ENCODE assay signal across 32 cellular contexts in genomic region chr7:20748853-20749252, GRCh38. TPM values are rescaled to one million over a fixed set of nuclear protein-coding genes. Genes with fewer than 3 reads are reported as not detected.
"Had no signal": no experiment of that assay in that cellular context is flagged by ENCODE, and none has a peak within 500 bp of the region (broad histone marks: within the 10 kb centered on the region; RNA-seq: fewer than 3 reads in every experiment).

No MANE protein-coding gene starts in this region.

- H3K4me3 ChIP-seq: stomach, suprapubic skin, testis, thoracic aorta, thyroid gland, tibial artery, tibial nerve, transverse colon, upper lobe of left lung, upper lobe of right lung, uterus, vagina had no signal

- ATAC-seq: stimulated activated effector memory CD8-positive, alpha-beta T cell treated with anti-CD3 and anti-CD28 coated beads, Interleukin-12 subunit alpha, Interleukin-12 subunit beta, amount 100 ng/mL, for 72 hours; stimulated activated memory B cell treated with anti-CD40 and anti-IgM and Interleukin-4, amounts not matched to agents 10 μg/mL and 1 μg/mL and 100 μg/mL, for 72 hours; stimulated activated naive B cell treated with anti-CD40 and anti-IgM and Interleukin-4, amounts not matched to agents 10 μg/mL and 1 μg/mL and 100 μg/mL, for 72 hours; stimulated activated naive CD8-positive, alpha-beta T cell treated with anti-CD3 and anti-CD28 coated beads, Interleukin-15, amount 100 ng/mL, for 72 hours; stimulated activated naive CD8-positive, alpha-beta T cell treated with anti-CD3 and anti-CD28 coated beads, Interleukin-15, Interleukin-2, amounts not matched to agents 100 U/mL and 50 U/mL, for 24 hours; upper lobe of right lung had no signal

- H3K4me3 Mint-ChIP-seq: stimulated activated effector memory CD8-positive, alpha-beta T cell treated with anti-CD3 and anti-CD28 coated beads, Interleukin-12 subunit alpha, Interleukin-12 subunit beta, amount 100 ng/mL, for 72 hours; stimulated activated memory B cell treated with anti-CD40 and anti-IgM and Interleukin-4, amounts not matched to agents 10 μg/mL and 1 μg/mL and 100 μg/mL, for 72 hours; stimulated activated naive B cell treated with anti-CD40 and anti-IgM and Interleukin-4, amounts not matched to agents 10 μg/mL and 1 μg/mL and 100 μg/mL, for 72 hours; stimulated activated naive CD8-positive, alpha-beta T cell treated with anti-CD3 and anti-CD28 coated beads, Interleukin-15, amount 100 ng/mL, for 72 hours; stimulated activated naive CD8-positive, alpha-beta T cell treated with anti-CD3 and anti-CD28 coated beads, Interleukin-15, Interleukin-2, amounts not matched to agents 100 ng/mL and 50 ng/mL, for 24 hours; type B pancreatic cell had no signal

- H3K27ac Mint-ChIP-seq: stimulated activated effector memory CD8-positive, alpha-beta T cell treated with anti-CD3 and anti-CD28 coated beads, Interleukin-12 subunit alpha, Interleukin-12 subunit beta, amount 100 ng/mL, for 72 hours; stimulated activated memory B cell treated with anti-CD40 and anti-IgM and Interleukin-4, amounts not matched to agents 10 μg/mL and 1 μg/mL and 100 μg/mL, for 72 hours; stimulated activated naive B cell treated with anti-CD40 and anti-IgM and Interleukin-4, amounts not matched to agents 10 μg/mL and 1 μg/mL and 100 μg/mL, for 72 hours; stimulated activated naive CD8-positive, alpha-beta T cell treated with anti-CD3 and anti-CD28 coated beads, Interleukin-15, amount 100 ng/mL, for 72 hours; stimulated activated naive CD8-positive, alpha-beta T cell treated with anti-CD3 and anti-CD28 coated beads, Interleukin-15, Interleukin-2, amounts not matched to agents 100 ng/mL and 50 ng/mL, for 24 hours; type B pancreatic cell had no signal

- H3K9me3 Mint-ChIP-seq: stimulated activated effector memory CD8-positive, alpha-beta T cell treated with anti-CD3 and anti-CD28 coated beads, Interleukin-12 subunit alpha, Interleukin-12 subunit beta, amount 100 ng/mL, for 72 hours; stimulated activated memory B cell treated with anti-CD40 and anti-IgM and Interleukin-4, amounts not matched to agents 10 μg/mL and 1 μg/mL and 100 μg/mL, for 72 hours; stimulated activated naive B cell treated with anti-CD40 and anti-IgM and Interleukin-4, amounts not matched to agents 10 μg/mL and 1 μg/mL and 100 μg/mL, for 72 hours; stimulated activated naive CD8-positive, alpha-beta T cell treated with anti-CD3 and anti-CD28 coated beads, Interleukin-15, amount 100 ng/mL, for 72 hours; stimulated activated naive CD8-positive, alpha-beta T cell treated with anti-CD3 and anti-CD28 coated beads, Interleukin-15, Interleukin-2, amounts not matched to agents 100 ng/mL and 50 ng/mL, for 24 hours had no signal

- H3K4me1 ChIP-seq: stomach, suprapubic skin, testis, thyroid gland, tibial artery, tibial nerve, transverse colon, upper lobe of left lung, upper lobe of right lung, uterus, vagina had no signal

- H3K27ac ChIP-seq: stomach, suprapubic skin, testis, thoracic aorta, thyroid gland, tibial artery, tibial nerve, transverse colon, upper lobe of left lung, upper lobe of right lung, uterus, vagina had no signal

- H3K36me3 ChIP-seq: stomach, suprapubic skin, thoracic aorta, thyroid gland, tibial artery, tibial nerve, transverse colon, upper lobe of left lung, upper lobe of right lung, uterus, vagina had no signal

- H3K9me3 ChIP-seq: stomach, suprapubic skin, testis, thoracic aorta, thyroid gland, tibial artery, tibial nerve, transverse colon, upper lobe of left lung, upper lobe of right lung, uterus, vagina had no signal

- DNase-seq: stimulated activated CD4-positive, alpha-beta T cell treated with anti-CD3 and anti-CD28 coated beads, Interleukin-2, amount 100 ng/mL, for 48 hours; stimulated activated CD4-positive, alpha-beta T cell treated with anti-CD3 and anti-CD28 coated beads, Interleukin-4, amount 100 ng/mL, for 1 hour; stimulated activated CD4-positive, alpha-beta T cell treated with anti-CD3 and anti-CD28 coated beads, Interleukin-4, amount 100 ng/mL, for 24 hours; stimulated activated CD4-positive, alpha-beta T cell treated with anti-CD3 and anti-CD28 coated beads, Interleukin-4, amount 100 ng/mL, for 4 hours; stimulated activated CD8-positive, alpha-beta memory T cell treated with anti-CD3 and anti-CD28 coated beads, Interleukin-4, amount 100 ng/mL, for 48 hours; stimulated activated naive B cell treated with anti-CD40 and anti-IgM and Interleukin-4, amounts not matched to agents 10 μg/mL and 1 μg/mL and 100 μg/mL, for 72 hours; stimulated activated naive CD4-positive, alpha-beta T cell; stimulated activated naive CD4-positive, alpha-beta T cell treated with Interleukin-2 at 50 U/mL for 16 hours; stimulated activated naive CD8-positive, alpha-beta T cell treated with anti-CD3 and anti-CD28 coated beads, Interleukin-15, amount 100 ng/mL, for 72 hours; stimulated activated naive CD8-positive, alpha-beta T cell treated with anti-CD3 and anti-CD28 coated beads, Interleukin-15, Interleukin-2, amounts not matched to agents 100 U/mL and 50 U/mL, for 24 hours; stomach; substantia nigra; testis; thyroid gland; tibial artery; transverse colon; trophoblast cell; upper lobe of left lung; upper lobe of right lung; uterus had no signal

- H3K36me3 Mint-ChIP-seq: stimulated activated effector memory CD8-positive, alpha-beta T cell treated with anti-CD3 and anti-CD28 coated beads, Interleukin-12 subunit alpha, Interleukin-12 subunit beta, amount 100 ng/mL, for 72 hours; stimulated activated memory B cell treated with anti-CD40 and anti-IgM and Interleukin-4, amounts not matched to agents 10 μg/mL and 1 μg/mL and 100 μg/mL, for 72 hours; stimulated activated naive B cell treated with anti-CD40 and anti-IgM and Interleukin-4, amounts not matched to agents 10 μg/mL and 1 μg/mL and 100 μg/mL, for 72 hours; type B pancreatic cell had no signal

- H3K4me1 Mint-ChIP-seq: stimulated activated effector memory CD8-positive, alpha-beta T cell treated with anti-CD3 and anti-CD28 coated beads, Interleukin-12 subunit alpha, Interleukin-12 subunit beta, amount 100 ng/mL, for 72 hours; stimulated activated memory B cell treated with anti-CD40 and anti-IgM and Interleukin-4, amounts not matched to agents 10 μg/mL and 1 μg/mL and 100 μg/mL, for 72 hours; stimulated activated naive B cell treated with anti-CD40 and anti-IgM and Interleukin-4, amounts not matched to agents 10 μg/mL and 1 μg/mL and 100 μg/mL, for 72 hours; stimulated activated naive CD8-positive, alpha-beta T cell treated with anti-CD3 and anti-CD28 coated beads, Interleukin-15, amount 100 ng/mL, for 72 hours had no signal

- H3K27me3 ChIP-seq: testis, thyroid gland, tibial artery, tibial nerve, transverse colon, upper lobe of left lung, upper lobe of right lung, uterus, vagina had no signal

- FAIRE-seq: urothelium cell line had no signal

- H3K27me3 Mint-ChIP-seq: type B pancreatic cell had no signal

RNA-seq across cellular contexts. Expression of gene SP8, which starts 37.8 kb away (rescaled TPM):
- total RNA-seq: stomach, subcutaneous adipose tissue, thoracic aorta, thyroid gland, transverse colon, upper lobe of left lung, upper lobe of right lung, ureter, uterus had no signal
- polyA plus RNA-seq: stomach, urinary bladder had no signal
